Comparison of ENCODE assay signal across 8 cellular contexts in the genomic region with DNA sequence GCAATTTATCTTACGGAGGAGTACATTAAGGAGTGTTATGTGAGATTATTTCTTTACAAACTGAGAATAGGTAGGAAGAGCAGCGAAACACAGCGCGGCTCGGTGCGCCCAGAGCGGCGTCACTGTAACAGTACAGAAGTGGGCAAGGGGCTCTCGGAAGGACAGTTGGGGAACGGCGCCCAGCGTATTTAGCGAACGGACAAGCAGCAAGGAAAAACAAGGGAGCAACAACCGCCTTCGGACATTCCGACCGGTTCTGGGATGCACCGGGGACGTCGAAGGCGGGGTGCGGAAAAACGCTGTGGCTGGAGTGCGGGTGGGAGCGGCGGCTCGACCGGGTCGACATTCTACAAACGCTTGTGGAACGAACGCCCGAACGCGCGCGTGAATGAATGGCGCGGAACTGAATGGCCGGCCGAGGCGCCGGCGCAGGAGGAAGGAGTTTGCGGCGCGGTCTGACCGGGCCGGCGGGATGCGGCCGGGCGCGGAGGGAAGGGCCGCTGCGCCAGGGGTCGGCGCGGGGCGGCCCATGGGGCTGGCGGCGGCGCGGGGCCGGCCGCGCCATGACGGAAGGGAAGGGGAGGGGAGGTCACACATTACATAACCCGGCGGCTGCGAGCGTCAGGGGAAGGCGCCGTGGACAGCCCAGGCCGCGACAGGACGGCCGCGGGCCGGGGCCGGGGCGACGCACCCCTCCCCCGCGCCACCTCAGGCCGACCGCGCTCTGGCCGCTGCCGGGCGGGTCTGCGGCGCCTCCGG. TPM values are rescaled to one million over a fixed set of nuclear protein-coding genes. Genes with fewer than 3 reads are reported as not detected.
A peak's percentile ranks its signal among the peaks of the same experiment; 100 is the strongest.
DNase-seq lines count a peak whose midpoint lies in the region; ATAC-seq lines count a peak whose summit lies in the region.

No MANE protein-coding gene starts in this region.

- H3K4me1 Mint-ChIP-seq in stimulated activated naive B cell treated with anti-CD40 and anti-IgM and Interleukin-4, amounts not matched to agents 10 μg/mL and 1 μg/mL and 100 μg/mL, for 72 hours: peaks cover 18 to 53% of the 10 kb centered on the region in 2 donors

- H3K36me3 Mint-ChIP-seq in stimulated activated naive B cell treated with anti-CD40 and anti-IgM and Interleukin-4, amounts not matched to agents 10 μg/mL and 1 μg/mL and 100 μg/mL, for 72 hours: peaks cover 4 to 6% of the 10 kb centered on the region in 2 donors

- peak; percentile 32 for ATAC-seq in HG02852 (IDR thresholded peaks at IDR 0.05; ENCODE audit: unreplicated experiment)
- ATAC-seq in stimulated activated naive B cell treated with anti-CD40 and anti-IgM and Interleukin-4, amounts not matched to agents 10 μg/mL and 1 μg/mL and 100 μg/mL, for 72 hours (replicated peaks): peak; percentile 44 to 45

- peak overlapping the region; percentile 71 for H3K4me3 ChIP-seq in mononuclear cell (ENCODE audit: low read length)

- H3K4me3 Mint-ChIP-seq in stimulated activated naive B cell treated with anti-CD40 and anti-IgM and Interleukin-4, amounts not matched to agents 10 μg/mL and 1 μg/mL and 100 μg/mL, for 72 hours: peak overlapping the region; percentile 95 to 99

- peak overlapping the region; percentile 94 for H3K27ac Mint-ChIP-seq in stimulated activated naive B cell treated with anti-CD40 and anti-IgM and Interleukin-4, amounts not matched to agents 10 μg/mL and 1 μg/mL and 100 μg/mL, for 72 hours

- H3K27ac ChIP-seq in epithelial cell of prostate: peak overlapping the region; percentile 91

- no peaks in the 10 kb centered on the region for H3K9me3 ChIP-seq in mononuclear cell (ENCODE audit: low read depth, low read length)

- DNase-seq in NCI-H82 (lab: John Stamatoyannopoulos, UW) (peak; percentile 62), NCI-H82 treated with DMSO at 0.1 percent for 48 hours (lab: John Stamatoyannopoulos, UW; ENCODE audit: unreplicated experiment) (no peak), NCI-H2227 (lab: John Stamatoyannopoulos, UW; ENCODE audit: unreplicated experiment) (peak; percentile 65), epithelial cell of prostate (ENCODE audit: low read depth, low spot score) (no peak)
- DNase-seq in activated CD8-positive, alpha-beta memory T cell treated with anti-CD3 and anti-CD28 coated beads, Interleukin-2, amount 50 U/mL, for 4 hours: peak; percentile 36
- DNase-seq in stimulated activated naive B cell treated with anti-CD40 and anti-IgM and Interleukin-4, amounts not matched to agents 10 μg/mL and 1 μg/mL and 100 μg/mL, for 72 hours: peak; percentile 34

- H3K4me1 ChIP-seq in mononuclear cell (ENCODE audit: insufficient read depth, low read length): peaks cover 26% of the 10 kb centered on the region

- no peaks in the 10 kb centered on the region for H3K27me3 ChIP-seq in mononuclear cell (ENCODE audit: insufficient read depth, low read length)

- no peaks in the 10 kb centered on the region for H3K9me3 Mint-ChIP-seq in stimulated activated naive B cell treated with anti-CD40 and anti-IgM and Interleukin-4, amounts not matched to agents 10 μg/mL and 1 μg/mL and 100 μg/mL, for 72 hours

- peaks cover 5 to 6% of the 10 kb centered on the region in 2 donors for H3K27me3 Mint-ChIP-seq in stimulated activated naive B cell treated with anti-CD40 and anti-IgM and Interleukin-4, amounts not matched to agents 10 μg/mL and 1 μg/mL and 100 μg/mL, for 72 hours

RNA-seq across cellular contexts. Expression of a gene that starts 0.6 kb away (rescaled TPM):
- 55.3 TPM for total RNA-seq in mononuclear cell

Comparison
In these comparisons a context has a peak if more than half of its experiments do, and no peak if none do; other contexts are left out.
1. DNase-seq: peak in NCI-H82 (single experiment), NCI-H2227 (single experiment), activated CD8-positive, alpha-beta memory T cell treated with anti-CD3 and anti-CD28 coated beads, Interleukin-2, amount 50 U/mL, for 4 hours (single experiment) and stimulated activated naive B cell treated with anti-CD40 and anti-IgM and Interleukin-4, amounts not matched to agents 10 μg/mL and 1 μg/mL and 100 μg/mL, for 72 hours (single experiment); none in NCI-H82 treated with DMSO at 0.1 percent for 48 hours (single experiment) and epithelial cell of prostate (single experiment).